ENCODE assay signal across 9 cellular contexts in genomic region chr1:54475357-54476230, GRCh38.
DNase-seq lines count a peak whose midpoint lies in the region; ATAC-seq and TF ChIP-seq lines count a peak whose summit lies in the region.
"Had no signal": no experiment of that assay in that cellular context is flagged by ENCODE, and none has a peak within 500 bp of the region (broad histone marks: within the 10 kb centered on the region; RNA-seq: fewer than 3 reads in every experiment).

No MANE protein-coding gene starts in this region.

- TF ChIP-seq CTCF in Peyer's patch (IDR thresholded peaks at IDR 0.05) (no peak), dorsolateral prefrontal cortex (IDR thresholded peaks at IDR 0.05 in 54 of 56, conservative IDR thresholded peaks at IDR 0.05 in 2 of 56; ENCODE audit: low read depth in 1 of 56, partially characterized antibody in 56 of 56) (no peak), nephron progenitor cell (IDR thresholded peaks at IDR 0.05) (no peak), foreskin fibroblast (IDR thresholded peaks at IDR 0.05; ENCODE audit: low read depth, low read length) (no peak)

- DNase-seq in CD8-positive, alpha-beta memory T cell, result peak; percentile 48 to 83 (median 55)
- DNase-seq in Peyer's patch (peak in 2 of 3 donors; percentile 55 to 60), dorsolateral prefrontal cortex (peak in 1 of 10 donors; percentile 16), nephron progenitor cell (peak; percentile 59), foreskin fibroblast (no peak)

- no peaks in the 10 kb centered on the region for H3K27me3 ChIP-seq in CD8-positive, alpha-beta memory T cell (ENCODE audit: insufficient read depth, low read length, poor library complexity, severe bottlenecking)
- H3K27me3 ChIP-seq in Peyer's patch, result peaks cover 0 to 3% of the 10 kb centered on the region in 2 donors
- peaks cover 0 to 8% (median 0%) of the 10 kb centered on the region in 45 donors for H3K27me3 ChIP-seq in dorsolateral prefrontal cortex

- H3K27ac ChIP-seq in CD8-positive, alpha-beta memory T cell (ENCODE audit: low read depth, low read length), result peak overlapping the region; percentile 8
- H3K27ac ChIP-seq in Peyer's patch (peak overlapping the region in 2 of 4 donors; percentile 0 to 68), dorsolateral prefrontal cortex (peak overlapping the region in 3 of 59 donors; percentile 14 to 69 (median 38))

- no peak for TF ChIP-seq POLR2A in Peyer's patch (IDR thresholded peaks at IDR 0.05)

- H3K27me3 Mint-ChIP-seq in CD8-positive, alpha-beta memory T cell, result no peaks in the 10 kb centered on the region
- H3K27me3 Mint-ChIP-seq in nephron progenitor cell (ENCODE audit: low read depth, poor library complexity), result no peaks in the 10 kb centered on the region

- no peaks in the 10 kb centered on the region for H3K36me3 ChIP-seq in CD8-positive, alpha-beta memory T cell (ENCODE audit: insufficient read depth, low read length)
- H3K36me3 ChIP-seq in Peyer's patch, result no peaks in the 10 kb centered on the region
- H3K36me3 ChIP-seq: upper lobe of left lung had no signal

- ATAC-seq in HG03571 (IDR thresholded peaks at IDR 0.05; ENCODE audit: unreplicated experiment) (no peak), HG03139 (IDR thresholded peaks at IDR 0.05; ENCODE audit: unreplicated experiment) (no peak), GM18873 (IDR thresholded peaks at IDR 0.05; ENCODE audit: low FRiP score, unreplicated experiment) (no peak)

- H3K9me3 ChIP-seq in CD8-positive, alpha-beta memory T cell (ENCODE audit: low read length), result no peaks in the 10 kb centered on the region
- H3K9me3 ChIP-seq in Peyer's patch, result no peaks in the 10 kb centered on the region
- H3K9me3 ChIP-seq: upper lobe of left lung had no signal

- intact Hi-C loops in dorsolateral prefrontal cortex (cut with DNase I), result no loop called here

- peaks cover 59 to 65% (median 64%) of the 10 kb centered on the region in 3 donors for H3K4me1 Mint-ChIP-seq in CD8-positive, alpha-beta memory T cell
- H3K4me1 Mint-ChIP-seq in nephron progenitor cell, result peaks cover 87% of the 10 kb centered on the region

- H3K36me3 Mint-ChIP-seq in CD8-positive, alpha-beta memory T cell, result no peaks in the 10 kb centered on the region
- no peaks in the 10 kb centered on the region for H3K36me3 Mint-ChIP-seq in nephron progenitor cell (ENCODE audit: low read depth)

- no peaks in the 10 kb centered on the region for H3K9me3 Mint-ChIP-seq in CD8-positive, alpha-beta memory T cell
- H3K9me3 Mint-ChIP-seq in nephron progenitor cell, result no peaks in the 10 kb centered on the region

- H3K4me1 ChIP-seq in CD8-positive, alpha-beta memory T cell (ENCODE audit: insufficient read depth, low read length), result peaks cover 52% of the 10 kb centered on the region
- H3K4me1 ChIP-seq in Peyer's patch, result peaks cover 0 to 17% (median 2%) of the 10 kb centered on the region in 4 donors

- peak overlapping the region; percentile 86 to 99 (median 96) for H3K27ac Mint-ChIP-seq in CD8-positive, alpha-beta memory T cell
- H3K27ac Mint-ChIP-seq in nephron progenitor cell, result peak overlapping the region; percentile 95

- POLR2A ChIA-PET in CD8-positive, alpha-beta memory T cell (lab: Charles Lee), result interaction anchor here (0.6 to 1.7 kb wide), 5 partner anchors 10 to 100 kb away, joined by 3 to 8 read pairs (median 5); no protein-coding TSS in a partner anchor

- CTCF ChIA-PET in CD8-positive, alpha-beta memory T cell (lab: Charles Lee), result interaction anchor here (6.3 kb wide), 1 partner anchor 12 kb away, joined by 48 read pairs; no protein-coding TSS in a partner anchor

- H3K4me3 Mint-ChIP-seq in CD8-positive, alpha-beta memory T cell, result peak overlapping the region; percentile 70 to 93 (median 78)
- peak overlapping the region; percentile 69 for H3K4me3 Mint-ChIP-seq in nephron progenitor cell

- H3K4me3 ChIP-seq in CD8-positive, alpha-beta memory T cell (ENCODE audit: low read length), result peak overlapping the region; percentile 84
- peak overlapping the region; percentile 32 to 59 (median 54) for H3K4me3 ChIP-seq in Peyer's patch
- H3K4me3 ChIP-seq in dorsolateral prefrontal cortex, result peak overlapping the region in 49 of 59 donors; percentile 8 to 65 (median 45)
- H3K4me3 ChIP-seq in foreskin fibroblast (ENCODE audit: low read depth in 1 of 2, low read length in 2 of 2), result no peak overlapping the region

Comparison
In these comparisons a context has a peak if more than half of its experiments do, and no peak if none do; other contexts are left out.
1. DNase-seq: peak in CD8-positive, alpha-beta memory T cell (5 of 5), Peyer's patch (2 of 3) and nephron progenitor cell (single experiment); none in foreskin fibroblast (0 of 2).
2. H3K4me3 ChIP-seq: peak in CD8-positive, alpha-beta memory T cell (single experiment), Peyer's patch (4 of 4) and dorsolateral prefrontal cortex (49 of 59); none in foreskin fibroblast (0 of 2).